8 cellular contexts compared by ENCODE assay signal in the genomic region with DNA sequence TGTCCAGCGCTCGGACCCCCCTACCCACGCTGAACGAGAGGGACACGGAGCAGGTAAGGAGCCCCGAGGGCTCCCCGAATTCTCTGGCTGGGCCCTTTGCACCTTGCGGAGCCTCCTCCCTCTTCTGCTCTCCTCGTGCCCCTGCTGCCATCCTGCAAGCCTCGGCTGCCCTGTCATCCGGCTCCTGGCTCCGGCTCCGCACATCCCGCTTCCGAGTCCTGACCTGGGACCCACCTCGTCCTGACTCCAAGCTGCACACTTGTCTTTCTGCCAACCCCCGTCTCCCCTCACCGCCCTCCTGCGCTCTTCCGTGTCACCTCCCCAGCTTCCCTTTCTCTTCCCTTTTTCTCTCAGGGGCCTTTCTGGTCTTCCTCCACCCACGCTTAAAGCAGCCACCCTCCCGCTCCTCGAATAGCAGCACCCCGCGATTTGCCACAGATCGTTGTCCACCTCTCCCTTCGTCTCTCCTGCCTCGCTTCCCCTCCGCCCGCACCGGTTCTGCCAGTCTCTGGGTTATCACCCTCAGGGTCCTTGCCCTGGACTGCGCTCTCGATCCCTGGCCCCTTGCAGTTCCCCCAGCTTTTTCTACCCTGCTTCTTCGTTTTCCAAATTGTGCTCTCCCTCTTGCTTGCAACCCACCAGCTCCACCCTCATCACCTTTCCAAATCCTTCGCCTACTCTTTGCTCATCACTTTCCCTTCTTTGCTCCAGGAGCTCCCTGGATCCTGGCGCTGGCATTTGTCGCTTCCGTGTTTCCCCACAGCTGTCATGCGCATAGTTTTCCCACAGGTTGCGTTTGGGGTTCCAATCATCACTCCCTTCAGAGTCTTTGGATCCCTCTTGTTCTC. TPM values are rescaled to one million over a fixed set of nuclear protein-coding genes. Genes with fewer than 3 reads are reported as not detected.
DNase-seq lines count a peak whose midpoint lies in the region; ATAC-seq and FAIRE-seq lines count a peak whose summit lies in the region.

No MANE protein-coding gene starts in this region.

- H3K27ac ChIP-seq in ACC112 (ENCODE audit: low read depth, low read length), result peak overlapping the region; percentile 27; the same call in 1 of the 2 replicates

- peaks cover 52% of the 10 kb centered on the region for H3K79me2 ChIP-seq in ACC112 (ENCODE audit: control insufficient read depth, insufficient read depth, low read length, unreplicated experiment)

- H2AFZ ChIP-seq in ACC112 (ENCODE audit: low read length, unreplicated experiment), result no peak overlapping the region

- no peaks in the 10 kb centered on the region for H3K27me3 ChIP-seq in ACC112 (ENCODE audit: insufficient read depth, low read length)

- peaks cover 27% of the 10 kb centered on the region for H3K36me3 Mint-ChIP-seq in activated T-helper 1 cell treated with anti-CD3 and anti-CD28 coated beads, Interleukin-12 subunit alpha, Interleukin-12 subunit beta, Interleukin-2, Interleukin-4 antibody, amounts not matched to agents 30 ng/mL and 10 ng/mL and 1 ng/mL, durations not matched to agents 14 hours and 24 hours and 36 hours (ENCODE audit: low read depth)

- H3K27ac Mint-ChIP-seq in activated T-helper 1 cell treated with anti-CD3 and anti-CD28 coated beads, Interleukin-12 subunit alpha, Interleukin-12 subunit beta, Interleukin-2, Interleukin-4 antibody, amounts not matched to agents 30 ng/mL and 10 ng/mL and 1 ng/mL, durations not matched to agents 14 hours and 24 hours and 36 hours, result peak overlapping the region; percentile 83

- peaks cover 59% of the 10 kb centered on the region for H3K4me1 Mint-ChIP-seq in activated T-helper 1 cell treated with anti-CD3 and anti-CD28 coated beads, Interleukin-12 subunit alpha, Interleukin-12 subunit beta, Interleukin-2, Interleukin-4 antibody, amounts not matched to agents 30 ng/mL and 10 ng/mL and 1 ng/mL, durations not matched to agents 14 hours and 24 hours and 36 hours (ENCODE audit: low read depth)

- peaks cover 7% of the 10 kb centered on the region; the same call in 1 of the 2 replicates for H3K36me3 ChIP-seq in ACC112 (ENCODE audit: insufficient read depth, low read length)

- peak overlapping the region; percentile 88 for H3K4me3 Mint-ChIP-seq in activated T-helper 1 cell treated with anti-CD3 and anti-CD28 coated beads, Interleukin-12 subunit alpha, Interleukin-12 subunit beta, Interleukin-2, Interleukin-4 antibody, amounts not matched to agents 30 ng/mL and 10 ng/mL and 1 ng/mL, durations not matched to agents 14 hours and 24 hours and 36 hours

- peaks cover 24% of the 10 kb centered on the region for H3K4me1 ChIP-seq in ACC112 (ENCODE audit: control insufficient read depth, insufficient read depth, low read length, unreplicated experiment)

- H3K27me3 Mint-ChIP-seq in activated T-helper 1 cell treated with anti-CD3 and anti-CD28 coated beads, Interleukin-12 subunit alpha, Interleukin-12 subunit beta, Interleukin-2, Interleukin-4 antibody, amounts not matched to agents 30 ng/mL and 10 ng/mL and 1 ng/mL, durations not matched to agents 14 hours and 24 hours and 36 hours (ENCODE audit: insufficient read depth), result peaks cover 5% of the 10 kb centered on the region

- H3K4me3 ChIP-seq in ACC112 (ENCODE audit: low read depth, low read length), result peak overlapping the region; percentile 90

- peak; percentile 38 for FAIRE-seq in GM18507 (lab: Jason Lieb, UNC)

- DNase-seq in GM18507 (ENCODE audit: extremely low spot score, insufficient read length, low read depth) (no peak), NAMALWA (ENCODE audit: low spot score) (peak; percentile 55), head of caudate nucleus (peak in 41 of 42 donors; percentile 23 to 86 (median 63)), putamen (ENCODE audit: low spot score) (peak; percentile 70), iPS-NIHi7 (ENCODE audit: extremely low spot score) (no peak)
- DNase-seq in activated T-helper 1 cell treated with anti-CD3 and anti-CD28 coated beads, Interleukin-12 subunit alpha, Interleukin-12 subunit beta, Interleukin-2, Interleukin-4 antibody, amounts not matched to agents 30 ng/mL and 10 ng/mL and 1 ng/mL, durations not matched to agents 14 hours and 24 hours and 36 hours (ENCODE audit: low spot score), result no peak

- no peak for ATAC-seq in HG02678 (IDR thresholded peaks at IDR 0.05; ENCODE audit: unreplicated experiment)

- H3K9me3 Mint-ChIP-seq in activated T-helper 1 cell treated with anti-CD3 and anti-CD28 coated beads, Interleukin-12 subunit alpha, Interleukin-12 subunit beta, Interleukin-2, Interleukin-4 antibody, amounts not matched to agents 30 ng/mL and 10 ng/mL and 1 ng/mL, durations not matched to agents 14 hours and 24 hours and 36 hours, result no peaks in the 10 kb centered on the region

- intact Hi-C loops in activated T-helper 1 cell treated with anti-CD3 and anti-CD28 coated beads, Interleukin-12 subunit alpha, Interleukin-12 subunit beta, Interleukin-2, Interleukin-4 antibody, amounts not matched to agents 30 ng/mL and 10 ng/mL and 1 ng/mL, durations not matched to agents 14 hours and 24 hours and 36 hours (cut with micrococcal nuclease), result loop anchor here (1.0 to 2.0 kb wide), 3 partner anchors 12 to 146 kb away; no protein-coding TSS in a partner anchor
- intact Hi-C loops in head of caudate nucleus (cut with DNase I), result loop anchor here (2.0 to 10.0 kb wide), 3 partner anchors 39 to 315 kb away; partner anchors contain the start of gene NAA40

RNA-seq across cellular contexts. Expression of gene MARK2, which starts 0.8 kb away (rescaled TPM):
- total RNA-seq in activated T-helper 1 cell treated with anti-CD3 and anti-CD28 coated beads, Interleukin-12 subunit alpha, Interleukin-12 subunit beta, Interleukin-2, Interleukin-4 antibody, amounts not matched to agents 30 ng/mL and 10 ng/mL and 1 ng/mL, durations not matched to agents 14 hours and 24 hours and 36 hours, result 44.7 and 46.0 TPM in 2 replicates

RNA-seq across cellular contexts. Expression of gene SPINDOC, which starts 26.5 kb away (rescaled TPM):
- 60.0 and 64.3 TPM in 2 replicates for total RNA-seq in activated T-helper 1 cell treated with anti-CD3 and anti-CD28 coated beads, Interleukin-12 subunit alpha, Interleukin-12 subunit beta, Interleukin-2, Interleukin-4 antibody, amounts not matched to agents 30 ng/mL and 10 ng/mL and 1 ng/mL, durations not matched to agents 14 hours and 24 hours and 36 hours

Comparison
In these comparisons a context has a peak if more than half of its experiments do, and no peak if none do; other contexts are left out.
1. DNase-seq: peak in NAMALWA (single experiment), head of caudate nucleus (41 of 42) and putamen (single experiment); none in GM18507 (single experiment), activated T-helper 1 cell treated with anti-CD3 and anti-CD28 coated beads, Interleukin-12 subunit alpha, Interleukin-12 subunit beta, Interleukin-2, Interleukin-4 antibody, amounts not matched to agents 30 ng/mL and 10 ng/mL and 1 ng/mL, durations not matched to agents 14 hours and 24 hours and 36 hours (single experiment) and iPS-NIHi7 (single experiment).